8 cellular contexts compared by ENCODE assay signal in the genomic region with DNA sequence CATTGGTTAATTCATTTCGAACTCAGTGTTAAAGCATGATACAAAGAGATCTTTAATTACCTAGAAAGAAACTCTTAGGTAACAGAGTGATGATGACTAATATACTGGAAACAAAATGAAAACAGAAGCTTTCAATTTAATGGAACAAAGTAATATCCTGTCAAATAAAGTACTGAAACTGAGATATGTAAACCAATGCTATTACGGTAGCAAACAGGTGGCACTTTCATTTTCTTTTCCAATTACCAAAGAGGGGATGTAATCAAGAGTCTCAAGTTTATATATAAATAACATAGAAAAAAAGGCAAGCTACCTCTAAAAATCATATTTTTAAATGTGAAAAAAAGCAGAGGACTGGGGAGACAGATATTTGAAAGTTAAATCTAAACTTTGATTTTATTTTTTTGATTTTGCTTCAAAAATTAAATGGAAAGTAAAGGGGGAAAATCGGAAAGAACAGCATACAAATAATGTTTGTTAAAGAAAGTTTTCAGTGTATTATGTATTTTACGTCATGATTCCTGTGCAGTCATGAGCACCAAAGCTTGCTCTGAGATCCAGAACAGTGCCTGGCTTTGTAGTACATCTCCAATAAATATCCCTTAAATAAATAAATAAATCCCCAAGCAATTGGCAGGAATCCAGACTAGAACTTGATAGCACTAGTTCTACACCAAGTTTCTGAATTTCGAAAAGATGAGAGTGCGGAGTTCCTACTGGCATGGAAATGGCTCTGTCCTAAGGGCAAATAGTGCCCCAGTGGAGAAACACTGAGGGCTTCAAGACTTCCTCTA. TPM values are rescaled to one million over a fixed set of nuclear protein-coding genes. Genes with fewer than 3 reads are reported as not detected.
DNase-seq lines count a peak whose midpoint lies in the region; ATAC-seq and TF ChIP-seq lines count a peak whose summit lies in the region.

No MANE protein-coding gene starts in this region.

- peak overlapping the region; percentile 52 for H3K27ac Mint-ChIP-seq in osteocyte (ENCODE audit: unreplicated experiment)

- H3K4me1 Mint-ChIP-seq in activated T-cell treated with anti-CD3 and anti-CD28 coated beads, Interleukin-2, amount 50 U/mL, for 4 hours (ENCODE audit: low read depth): peaks cover 22% of the 10 kb centered on the region
- peaks cover 11% of the 10 kb centered on the region for H3K4me1 Mint-ChIP-seq in osteocyte (ENCODE audit: unreplicated experiment)

- no peaks in the 10 kb centered on the region for H3K27me3 Mint-ChIP-seq in activated T-cell treated with anti-CD3 and anti-CD28 coated beads, Interleukin-2, amount 50 U/mL, for 4 hours (ENCODE audit: low read depth)
- no peaks in the 10 kb centered on the region for H3K27me3 Mint-ChIP-seq in osteocyte (ENCODE audit: unreplicated experiment)

- DNase-seq in activated T-cell treated with anti-CD3 and anti-CD28 coated beads, Interleukin-2, amount 50 U/mL, for 4 hours: no peak
- DNase-seq in activated T-cell treated with anti-CD3 and anti-CD28 coated beads for 4 hours: no peak
- DNase-seq in SK-MEL-5 (ENCODE audit: low read depth, low spot score): peak; percentile 97
- no peak for DNase-seq in osteocyte (ENCODE audit: extremely low spot score, unreplicated experiment)
- no peak for DNase-seq in T-helper 9 cell
- DNase-seq in activated gamma-delta T cell treated with Interleukin-2 at 50 U/mL for 16 hours: no peak
- no peak for DNase-seq in DMS79 treated with DMSO at 0.1 percent for 48 hours (lab: John Stamatoyannopoulos, UW)

- no peaks in the 10 kb centered on the region for H3K36me3 Mint-ChIP-seq in activated T-cell treated with anti-CD3 and anti-CD28 coated beads, Interleukin-2, amount 50 U/mL, for 4 hours (ENCODE audit: insufficient read depth)
- H3K36me3 Mint-ChIP-seq in osteocyte (ENCODE audit: unreplicated experiment): no peaks in the 10 kb centered on the region

- peak overlapping the region; percentile 63 for H3K4me3 Mint-ChIP-seq in activated T-cell treated with anti-CD3 and anti-CD28 coated beads, Interleukin-2, amount 50 U/mL, for 4 hours
- H3K4me3 Mint-ChIP-seq in osteocyte (ENCODE audit: unreplicated experiment): no peak overlapping the region

- no peaks in the 10 kb centered on the region for H3K9me3 Mint-ChIP-seq in activated T-cell treated with anti-CD3 and anti-CD28 coated beads, Interleukin-2, amount 50 U/mL, for 4 hours
- no peaks in the 10 kb centered on the region for H3K9me3 Mint-ChIP-seq in osteocyte (ENCODE audit: unreplicated experiment)

- TF ChIP-seq CTCF in osteocyte (IDR thresholded peaks at IDR 0.05): no peak

- ATAC-seq in activated T-cell treated with anti-CD3 and anti-CD28 coated beads, Interleukin-2, amount 50 U/mL, for 4 hours: peak; percentile 77 to 90
- peak; percentile 99 for ATAC-seq in HG03060 (IDR thresholded peaks at IDR 0.05; ENCODE audit: low read depth, unreplicated experiment)

- in situ Hi-C loops in SK-MEL-5 (cut with HindIII; ENCODE audit: low pct_unique_long_range_greater_than_20kb, low sequenced_read_pairs): no loop called here

RNA-seq across cellular contexts. Expression of a gene that starts 25.0 kb away (rescaled TPM):
- total RNA-seq in activated T-cell treated with anti-CD3 and anti-CD28 coated beads, Interleukin-2, amount 50 U/mL, for 4 hours: 10 to 100 TPM; 47.8 to 50.0 (median 49.3) TPM
- 27.5 and 28.3 TPM in 2 replicates for total RNA-seq in SK-MEL-5 (2014; rRNA removed; shearing (Covaris generic))
- polyA plus RNA-seq in SK-MEL-5 (2015; cell fraction: cytosol; rRNA removed): 19.1 and 26.1 TPM in 2 replicates
- polyA plus RNA-seq in SK-MEL-5 (2015; cell fraction: nucleus; rRNA removed): 37.2 and 40.8 TPM in 2 replicates
- total RNA-seq in osteocyte: 22.7 and 22.8 TPM in 2 replicates
